In the genomic region with DNA sequence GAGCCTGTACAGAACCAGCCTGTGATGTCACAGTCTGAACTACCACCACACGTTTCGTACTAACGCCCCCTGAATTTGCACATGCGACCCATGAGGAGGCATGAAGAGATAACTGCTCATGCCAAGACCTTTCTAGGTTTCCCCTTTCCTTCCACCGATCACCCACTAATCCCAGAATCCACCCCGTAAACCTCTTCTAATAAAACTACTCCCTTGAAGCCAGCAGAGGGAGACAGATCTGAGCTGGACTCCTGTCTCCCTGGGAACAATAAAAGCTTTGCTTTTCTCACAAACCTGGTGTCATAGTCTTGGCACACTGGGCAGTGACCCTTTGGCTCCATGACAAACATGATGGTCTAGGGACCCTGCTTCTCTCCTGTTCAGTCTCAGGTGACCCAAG, we compare ENCODE assay signal across 10 cellular contexts.
A peak's percentile ranks its signal among the peaks of the same experiment; 100 is the strongest.
DNase-seq lines count a peak whose midpoint lies in the region; ATAC-seq, FAIRE-seq and TF ChIP-seq lines count a peak whose summit lies in the region.
"Had no signal": no experiment of that assay in that cellular context is flagged by ENCODE, and none has a peak within 500 bp of the region (broad histone marks: within the 10 kb centered on the region; RNA-seq: fewer than 3 reads in every experiment).

No MANE protein-coding gene starts in this region.

- no peak for ATAC-seq in esophagus mucosa
- no peak for ATAC-seq in GM19351 (IDR thresholded peaks at IDR 0.05; ENCODE audit: unreplicated experiment)
- ATAC-seq: left ventricle myocardium superior had no signal

- no TSS peak for BruUV-seq in A673 (replicated peaks; lab: Mats Ljungman, UMichigan)

- FAIRE-seq in frontal cortex (lab: Jason Lieb, UNC) = no peak
- FAIRE-seq: RCC 7860 had no signal

- CTCF ChIA-PET in A673 (lab: Charles Lee) = interaction anchor here (0.6 to 1.3 kb wide), 3 partner anchors 9 to 341 kb away, joined by 3 to 9 read pairs (median 5); no protein-coding TSS in a partner anchor

- intact Hi-C loops in A673 (cut with micrococcal nuclease; ENCODE audit: unreplicated experiment) = loop anchor here (5.0 kb wide), 1 partner anchor 399 kb away; no protein-coding TSS in a partner anchor

- H3K27me3 ChIP-seq in A673 (replicated peaks; ENCODE audit: insufficient read depth, low read depth, low read length, poor library complexity) = peaks cover 3% of the 10 kb centered on the region

- POLR2A ChIA-PET in A673 (lab: Charles Lee; ENCODE audit: low non-redundant PET) = interaction anchor here (0.7 to 1.1 kb wide), 3 partner anchors 14 to 190 kb away, joined by 3 to 4 read pairs (median 4); no protein-coding TSS in a partner anchor

- no peaks in the 10 kb centered on the region for H3K9me3 ChIP-seq in A673 (ENCODE audit: low read depth, low read length, poor library complexity, severe bottlenecking)

- TF ChIP-seq CTCF in A673 (conservative IDR thresholded peaks at IDR 0.05; ENCODE audit: low read depth, low read length) (peak; percentile 65), choroid plexus epithelial cell (conservative IDR thresholded peaks at IDR 0.05; ENCODE audit: low read depth, low read length) (peak; percentile 67)

- peaks cover 10% of the 10 kb centered on the region for H3K4me1 ChIP-seq in A673 (ENCODE audit: insufficient read depth, low read length, poor library complexity, severe bottlenecking)

- H3K27ac ChIP-seq in A673 (ENCODE audit: low read depth, low read length, poor library complexity, severe bottlenecking) = no peak overlapping the region

- DNase-seq in A673 (ENCODE audit: low spot score) = peak; percentile 53
- peak; percentile 25 for DNase-seq in EL
- peak; percentile 11 for DNase-seq in NOMO-1 treated with DMSO at 0.1 percent for 48 hours (lab: John Stamatoyannopoulos, UW; ENCODE audit: unreplicated experiment)
- DNase-seq in choroid plexus epithelial cell (ENCODE audit: low read depth) = peak; percentile 43
- no peak for DNase-seq in frontal cortex (ENCODE audit: low spot score in 2 of 2)
- no peak for DNase-seq in NCI-H510A treated with DMSO at 0.1 percent for 48 hours (lab: John Stamatoyannopoulos, UW)
- DNase-seq: left ventricle myocardium superior had no signal

- H3K36me3 ChIP-seq in A673 (ENCODE audit: insufficient read depth, low read length, poor library complexity, severe bottlenecking) = no peaks in the 10 kb centered on the region

- H3K4me3 ChIP-seq in A673 (ENCODE audit: low read depth, low read length, poor library complexity, severe bottlenecking) = no peak overlapping the region
- H3K4me3 ChIP-seq in choroid plexus epithelial cell (ENCODE audit: low read depth, low read length) = no peak overlapping the region

Comparison
In these comparisons a context has a peak if more than half of its experiments do, and no peak if none do; other contexts are left out.
1. DNase-seq: peak in A673 (single experiment), EL (single experiment), NOMO-1 treated with DMSO at 0.1 percent for 48 hours (single experiment) and choroid plexus epithelial cell (single experiment); none in frontal cortex (0 of 2) and NCI-H510A treated with DMSO at 0.1 percent for 48 hours (single experiment).